ENCODE assay signal across 1 cellular context in genomic region chr1:156421939-156422601, GRCh38.
TF ChIP-seq lines count a peak whose summit lies in the region.

No MANE protein-coding gene starts in this region.

TF ChIP-seq in SK-N-SH, 30 proteins besides CTCF, POLR2A, EP300 and RAD21 (continued from another document):
- no peak for TF ChIP-seq GATA2 (CRISPR knock-in tag; IDR thresholded peaks at IDR 0.05)
